Comparison of ENCODE assay signal across 22 cellular contexts in genomic region chr13:87986639-87987250, GRCh38.
DNase-seq lines count a peak whose midpoint lies in the region; ATAC-seq and TF ChIP-seq lines count a peak whose summit lies in the region.
"Had no signal": no experiment of that assay in that cellular context is flagged by ENCODE, and none has a peak within 500 bp of the region (broad histone marks: within the 10 kb centered on the region; RNA-seq: fewer than 3 reads in every experiment).

No MANE protein-coding gene starts in this region.

- intact Hi-C loops in aorta (cut with DNase I), result no loop called here

- H3K36me3 ChIP-seq in aorta (ENCODE audit: control insufficient read depth in 1 of 2, insufficient read depth in 2 of 2, low read length in 1 of 2), result no peaks in the 10 kb centered on the region
- H3K36me3 ChIP-seq: BE2C, BLaER1 had no signal

- H3K27me3 ChIP-seq in aorta (ENCODE audit: control insufficient read depth in 1 of 2, insufficient read depth in 2 of 2, low read length in 1 of 2), result no peaks in the 10 kb centered on the region
- H3K27me3 ChIP-seq: BE2C, BLaER1 had no signal

- TF ChIP-seq CTCF in fibroblast of mammary gland (conservative IDR thresholded peaks at IDR 0.05; ENCODE audit: control insufficient read depth, insufficient read depth, low read depth, low read length), result no peak

- H3K27ac ChIP-seq in aorta (ENCODE audit: low read depth in 1 of 2, low read length in 2 of 2), result no peak overlapping the region
- H3K27ac ChIP-seq: BLaER1 had no signal

- no peaks in the 10 kb centered on the region for H3K9me3 ChIP-seq in aorta (ENCODE audit: control insufficient read depth, low read length)
- H3K9me3 ChIP-seq: BE2C had no signal

- H3K4me1 ChIP-seq in aorta (ENCODE audit: control insufficient read depth in 1 of 2, insufficient read depth in 2 of 2, low read length in 2 of 2), result no peaks in the 10 kb centered on the region
- H3K4me1 ChIP-seq: BLaER1 had no signal

- no peak overlapping the region for H3K4me3 ChIP-seq in fibroblast of mammary gland (ENCODE audit: control insufficient read depth, low read depth, low read length)
- H3K4me3 ChIP-seq in aorta (ENCODE audit: low read length in 2 of 2), result no peak overlapping the region
- H3K4me3 ChIP-seq: BLaER1, GM12878 had no signal

- ATAC-seq in HG03342 (IDR thresholded peaks at IDR 0.05; ENCODE audit: unreplicated experiment) (no peak), aorta (ENCODE audit: low FRiP score) (no peak), GM18907 (IDR thresholded peaks at IDR 0.05; ENCODE audit: unreplicated experiment) (no peak)
- ATAC-seq: GM12878 had no signal

- DNase-seq in RKO (ENCODE audit: low spot score) (peak; percentile 11), fibroblast of mammary gland (ENCODE audit: low read depth) (peak; percentile 1), aorta (no peak)
- DNase-seq: 8988T; ACHN; BE2C; C1 segment of cervical spinal cord; CD4-positive, alpha-beta memory T cell; CD4-positive, CD25-positive, alpha-beta regulatory T cell; CD8-positive, alpha-beta memory T cell; COR-L47; DMS 273 treated with DMSO at 0.1 percent for 48 hours; DMS153; DMS53; DMS79; DND-41; EL; GDM1 had no signal

Comparison
In these comparisons a context has a peak if more than half of its experiments do, and no peak if none do; other contexts are left out.
1. DNase-seq: peak in RKO (single experiment) and fibroblast of mammary gland (single experiment); none in aorta (0 of 2).